Comparison of ENCODE assay signal across 8 cellular contexts in the genomic region with DNA sequence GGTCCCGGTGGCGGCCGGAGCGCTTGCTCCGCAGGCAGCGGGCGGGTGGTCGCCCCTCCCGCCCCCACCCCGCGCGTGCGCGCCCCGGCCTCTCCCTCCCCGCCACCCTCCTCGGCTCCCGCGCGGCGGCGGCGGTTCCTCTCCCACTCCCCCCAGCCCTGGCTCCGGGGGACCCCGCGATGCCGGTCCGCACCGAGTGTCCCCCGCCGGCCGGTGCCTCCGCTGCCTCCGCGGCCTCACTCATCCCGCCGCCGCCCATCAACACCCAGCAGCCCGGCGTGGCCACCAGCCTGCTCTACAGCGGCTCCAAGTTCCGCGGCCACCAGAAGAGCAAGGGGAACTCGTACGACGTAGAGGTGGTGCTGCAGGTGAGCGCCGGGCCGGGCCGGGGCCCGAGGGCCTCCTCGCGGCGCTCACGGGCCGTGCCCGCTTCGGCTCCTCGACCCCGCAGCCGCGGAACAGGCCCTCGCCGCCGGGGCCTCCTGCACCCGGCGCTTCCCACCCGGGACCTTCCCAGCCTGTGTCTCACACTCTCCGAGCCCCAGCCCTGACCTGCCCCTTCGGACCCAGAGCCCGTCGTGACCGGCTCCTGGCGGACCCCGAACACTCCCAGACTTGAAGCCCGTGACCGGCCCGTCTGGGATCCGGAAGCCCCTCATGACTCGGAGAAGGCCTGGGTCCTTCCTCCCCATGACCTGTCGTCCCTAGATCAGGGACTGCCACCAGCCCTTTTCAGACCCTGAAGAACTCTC. TPM values are rescaled to one million over a fixed set of nuclear protein-coding genes. Genes with fewer than 3 reads are reported as not detected.
DNase-seq lines count a peak whose midpoint lies in the region; ATAC-seq and TF ChIP-seq lines count a peak whose summit lies in the region.

No MANE protein-coding gene starts in this region.

- peak overlapping the region; percentile 80 to 100 (median 99) for H3K27ac Mint-ChIP-seq in CD4-positive, alpha-beta memory T cell
- H3K27ac Mint-ChIP-seq in neural progenitor cell: no peak overlapping the region

- H2AFZ ChIP-seq in fibroblast of lung (ENCODE audit: low read length) (peak overlapping the region; percentile 79), neural progenitor cell (replicated peaks) (peak overlapping the region; percentile 90)

- H3K4me2 ChIP-seq in fibroblast of lung (ENCODE audit: extremely low read depth, insufficient read depth, low read length) (peak overlapping the region; percentile 90), neural progenitor cell (peak overlapping the region; percentile 98)

- no peaks in the 10 kb centered on the region for H3K9me3 ChIP-seq in CD4-positive, alpha-beta memory T cell (ENCODE audit: control insufficient read depth in 1 of 2, low read length in 2 of 2)
- H3K9me3 ChIP-seq in WERI-Rb-1 (ENCODE audit: severe bottlenecking): no peaks in the 10 kb centered on the region
- H3K9me3 ChIP-seq in fibroblast of lung (ENCODE audit: control insufficient read depth, insufficient read depth, low read depth, low read length): no peaks in the 10 kb centered on the region
- no peaks in the 10 kb centered on the region for H3K9me3 ChIP-seq in neural progenitor cell (ENCODE audit: low read depth)

- intact Hi-C loops in CD4-positive, alpha-beta memory T cell (cut with micrococcal nuclease): loop anchor here (1.0 to 5.0 kb wide), 6 partner anchors 47 to 562 kb away; a partner anchor contains a TSS

- H3K4me3 Mint-ChIP-seq in CD4-positive, alpha-beta memory T cell: peak overlapping the region; percentile 92 to 100 (median 100)
- H3K4me3 Mint-ChIP-seq in neural progenitor cell: peak overlapping the region; percentile 97

- CTCF ChIA-PET in CD4-positive, alpha-beta memory T cell (lab: Charles Lee; ENCODE audit: partially characterized antibody): no interaction called here

- H4K20me1 ChIP-seq in fibroblast of lung (ENCODE audit: control insufficient read depth, extremely low read depth, insufficient read depth, low read length) (no peaks in the 10 kb centered on the region), neural progenitor cell (ENCODE audit: low read depth) (peaks cover 33% of the 10 kb centered on the region)

- peaks cover 34 to 68% (median 48%) of the 10 kb centered on the region in 4 donors for H3K4me1 Mint-ChIP-seq in CD4-positive, alpha-beta memory T cell
- peaks cover 40% of the 10 kb centered on the region for H3K4me1 Mint-ChIP-seq in neural progenitor cell

- POLR2A ChIA-PET in CD4-positive, alpha-beta memory T cell (lab: Charles Lee; ENCODE audit: partially characterized antibody): interaction anchor here (1.2 kb wide), 1 partner anchor 204 kb away, joined by 6 read pairs; a partner anchor contains a TSS

- no peaks in the 10 kb centered on the region for H3K27me3 Mint-ChIP-seq in CD4-positive, alpha-beta memory T cell
- peaks cover 5% of the 10 kb centered on the region for H3K27me3 Mint-ChIP-seq in neural progenitor cell (ENCODE audit: insufficient read depth, low read depth)

- peaks cover 11% of the 10 kb centered on the region for H3K79me2 ChIP-seq in fibroblast of lung (ENCODE audit: control insufficient read depth, insufficient read depth, low read length)
- H3K79me2 ChIP-seq in neural progenitor cell (ENCODE audit: low read depth): peaks cover 38% of the 10 kb centered on the region

- H3F3A ChIP-seq in neural progenitor cell (ENCODE audit: low read depth): peaks cover 6% of the 10 kb centered on the region

- H3K9ac ChIP-seq in fibroblast of lung (ENCODE audit: insufficient read depth, low read length): peak overlapping the region; percentile 74
- peak overlapping the region; percentile 73 for H3K9ac ChIP-seq in neural progenitor cell

- H3K36me3 ChIP-seq in CD4-positive, alpha-beta memory T cell (ENCODE audit: insufficient read depth, low read length): no peaks in the 10 kb centered on the region
- H3K36me3 ChIP-seq in WERI-Rb-1: peaks cover 2% of the 10 kb centered on the region
- peaks cover 2% of the 10 kb centered on the region for H3K36me3 ChIP-seq in fibroblast of lung (ENCODE audit: control insufficient read depth, insufficient read depth, low read length)
- H3K36me3 ChIP-seq in neural progenitor cell: no peaks in the 10 kb centered on the region

- H3K27ac ChIP-seq in CD4-positive, alpha-beta memory T cell (ENCODE audit: low read depth, low read length): peak overlapping the region; percentile 73
- peak overlapping the region; percentile 71 for H3K27ac ChIP-seq in WERI-Rb-1
- peak overlapping the region; percentile 48 for H3K27ac ChIP-seq in fibroblast of lung (ENCODE audit: insufficient read depth, low read length)
- no peak overlapping the region for H3K27ac ChIP-seq in neural progenitor cell

- peaks cover 0 to 1% (median 0%) of the 10 kb centered on the region in 8 donors for H3K9me3 Mint-ChIP-seq in CD4-positive, alpha-beta memory T cell
- H3K9me3 Mint-ChIP-seq in neural progenitor cell: no peaks in the 10 kb centered on the region

- no peak for TF ChIP-seq CTCF in WERI-Rb-1 (IDR thresholded peaks at IDR 0.05; ENCODE audit: low read depth, low read length)
- TF ChIP-seq CTCF in fibroblast of lung (conservative IDR thresholded peaks at IDR 0.05 in 1 of 2, IDR thresholded peaks at IDR 0.05 in 1 of 2; ENCODE audit: low read depth in 1 of 2, low read length in 2 of 2): no peak
- TF ChIP-seq CTCF in neural progenitor cell (IDR thresholded peaks at IDR 0.05): no peak

- DNase-seq in CD4-positive, alpha-beta memory T cell: no peak
- no peak for DNase-seq in WERI-Rb-1
- DNase-seq in fibroblast of lung (ENCODE audit: low read depth in 2 of 2): no peak
- DNase-seq in neural progenitor cell (ENCODE audit: low spot score): peak; percentile 78
- no peak for DNase-seq in iPS-NIHi11 (ENCODE audit: low spot score)
- DNase-seq in HPDE6-E6E7 (ENCODE audit: extremely low spot score): no peak

- peaks cover 0 to 9% of the 10 kb centered on the region in 2 donors for H3K36me3 Mint-ChIP-seq in CD4-positive, alpha-beta memory T cell
- peaks cover under 1% of the 10 kb centered on the region for H3K36me3 Mint-ChIP-seq in neural progenitor cell

- ATAC-seq in GM19043 (IDR thresholded peaks at IDR 0.05; ENCODE audit: low read depth, unreplicated experiment) (peak; percentile 20), HG03175 (IDR thresholded peaks at IDR 0.05; ENCODE audit: unreplicated experiment) (peak; percentile 15)

- peaks cover 26% of the 10 kb centered on the region for H3K4me1 ChIP-seq in CD4-positive, alpha-beta memory T cell (ENCODE audit: insufficient read depth, low read length)
- H3K4me1 ChIP-seq in fibroblast of lung (ENCODE audit: control insufficient read depth, extremely low read depth, insufficient read depth, low read length) (peaks cover 15% of the 10 kb centered on the region), neural progenitor cell (peaks cover 7% of the 10 kb centered on the region)

- peak overlapping the region; percentile 39 to 79 for H3K4me3 ChIP-seq in CD4-positive, alpha-beta memory T cell (ENCODE audit: low read length in 2 of 2)
- H3K4me3 ChIP-seq in WERI-Rb-1 (ENCODE audit: low read depth, low read length) (peak overlapping the region; percentile 82), fibroblast of lung (replicated peaks in 1 of 4; ENCODE audit: control extremely low read depth in 1 of 4, insufficient read depth in 1 of 4, low read depth in 3 of 4, low read length in 4 of 4) (peak overlapping the region; percentile 69 to 83 (median 75)), neural progenitor cell (peak overlapping the region; percentile 81)

- no peaks in the 10 kb centered on the region for H3K27me3 ChIP-seq in CD4-positive, alpha-beta memory T cell (ENCODE audit: insufficient read depth, low read length)
- no peaks in the 10 kb centered on the region for H3K27me3 ChIP-seq in WERI-Rb-1 (ENCODE audit: insufficient read depth, low read depth, severe bottlenecking)
- no peaks in the 10 kb centered on the region for H3K27me3 ChIP-seq in fibroblast of lung (ENCODE audit: control insufficient read depth, insufficient read depth, low read length)
- no peaks in the 10 kb centered on the region for H3K27me3 ChIP-seq in neural progenitor cell

RNA-seq across cellular contexts. Expression of a gene that starts 0.5 kb away (rescaled TPM):
- total RNA-seq in CD4-positive, alpha-beta memory T cell: 10 to 100 TPM; 11.1 to 13.1 TPM
- 1 to 10 TPM; 6.5 to 8.4 TPM for polyA plus RNA-seq in CD4-positive, alpha-beta memory T cell
- total RNA-seq in fibroblast of lung (7.2 and 10.2 TPM in 2 replicates), neural progenitor cell (ENCODE audit: low replicate concordance) (10.6 and 15.1 TPM in 2 replicates)
- 9.0 TPM in 2 replicates for polyA plus RNA-seq in fibroblast of lung
- 6.8 and 7.6 TPM in 2 replicates for polyA plus RNA-seq in fibroblast of lung (2012)
- polyA minus RNA-seq in fibroblast of lung (ENCODE audit: low replicate concordance): 13.8 and 14.8 TPM in 2 replicates

RNA-seq across cellular contexts. Expression of a gene that starts 0.7 kb away (rescaled TPM):
- 10 to 100 TPM; 24.1 to 24.3 TPM for total RNA-seq in CD4-positive, alpha-beta memory T cell
- 10 to 100 TPM; 16.6 to 18.0 TPM for polyA plus RNA-seq in CD4-positive, alpha-beta memory T cell
- total RNA-seq in fibroblast of lung: 10.3 and 12.6 TPM in 2 replicates
- polyA plus RNA-seq in fibroblast of lung: 11.6 and 14.7 TPM in 2 replicates
- polyA plus RNA-seq in fibroblast of lung (2012): 17.1 and 18.8 TPM in 2 replicates
- 10.9 and 25.0 TPM in 2 replicates for polyA minus RNA-seq in fibroblast of lung (ENCODE audit: low replicate concordance)
- 9.6 and 17.5 TPM in 2 replicates for total RNA-seq in neural progenitor cell (ENCODE audit: low replicate concordance)

RNA-seq across cellular contexts. Expression of a gene that starts 48.0 kb away (rescaled TPM):
- 10 to 100 TPM; 56.8 to 61.0 TPM for total RNA-seq in CD4-positive, alpha-beta memory T cell
- 10 to 100 TPM; 40.3 to 50.4 TPM for polyA plus RNA-seq in CD4-positive, alpha-beta memory T cell
- 25.7 and 30.1 TPM in 2 replicates for total RNA-seq in fibroblast of lung
- 26.7 and 32.2 TPM in 2 replicates for polyA plus RNA-seq in fibroblast of lung
- 29.6 and 33.8 TPM in 2 replicates for polyA plus RNA-seq in fibroblast of lung (2012)
- 56.4 and 67.3 TPM in 2 replicates for polyA minus RNA-seq in fibroblast of lung (ENCODE audit: low replicate concordance)
- total RNA-seq in neural progenitor cell (ENCODE audit: low replicate concordance): 24.8 and 46.5 TPM in 2 replicates
